ENCODE assay signal across 32 cellular contexts in genomic region chr7:100682991-100683658, GRCh38. TPM values are rescaled to one million over a fixed set of nuclear protein-coding genes. Genes with fewer than 3 reads are reported as not detected.
DNase-seq lines count a peak whose midpoint lies in the region; ATAC-seq, FAIRE-seq and TF ChIP-seq lines count a peak whose summit lies in the region.
"Had no signal": no experiment of that assay in that cellular context is flagged by ENCODE, and none has a peak within 500 bp of the region (broad histone marks: within the 10 kb centered on the region; RNA-seq: fewer than 3 reads in every experiment).

No MANE protein-coding gene starts in this region.

- H3K27me3 Mint-ChIP-seq in activated naive CD4-positive, alpha-beta T cell treated with anti-CD3 and anti-CD28 coated beads, Interleukin-2, amount 10 ng/mL, durations not matched to agents 7 days and 5 days: no peaks in the 10 kb centered on the region
- H3K27me3 Mint-ChIP-seq: T-cell had no signal

- peaks cover 34% of the 10 kb centered on the region for H3K36me3 Mint-ChIP-seq in activated naive CD4-positive, alpha-beta T cell treated with anti-CD3 and anti-CD28 coated beads, Interleukin-2, amount 10 ng/mL, durations not matched to agents 7 days and 5 days

- in situ Hi-C loops in HepG2 (cut with HindIII; ENCODE audit: extremely low pct_ligation_motif_present, low pct_unique_long_range_greater_than_20kb): no loop called here

- no peak overlapping the region for H3K4me2 ChIP-seq in HepG2 (ENCODE audit: low read depth, low read length)

- H4K20me1 ChIP-seq in HepG2 (ENCODE audit: insufficient read depth, low read length): peaks cover 4% of the 10 kb centered on the region; the same call in 1 of the 2 replicates

- no peaks in the 10 kb centered on the region for H3K9me3 ChIP-seq in HepG2 (ENCODE audit: low read length)
- H3K9me3 ChIP-seq: body of pancreas, Peyer's patch, tibial nerve had no signal

- peak overlapping the region; percentile 58 for H3K27ac Mint-ChIP-seq in activated naive CD4-positive, alpha-beta T cell treated with anti-CD3 and anti-CD28 coated beads, Interleukin-2, amount 10 ng/mL, durations not matched to agents 7 days and 5 days
- H3K27ac Mint-ChIP-seq: T-cell had no signal

- POLR2A ChIA-PET in RWPE1 (lab: Yijun Ruan, JAX; ENCODE audit: low non-redundant PET) (no interaction called here), HepG2 (lab: Yijun Ruan, JAX) (interaction anchor here (0.7 to 1.9 kb wide), 4 partner anchors 41 to 97 kb away, joined by 3 to 6 read pairs (median 4); partner anchors contain the start of genes FBXO24, LRCH4 and MOSPD3)

- intact Hi-C loops in HepG2 (cut with micrococcal nuclease; ENCODE audit: unreplicated experiment) (no loop called here), Right ventricle myocardium superior (cut with DNase I) (no loop called here)

- TF ChIP-seq EP300 in HepG2 (IDR thresholded peaks at IDR 0.05; ENCODE audit: low read depth in 2 of 2, low read length in 2 of 2): no peak
- no peak for TF ChIP-seq EP300 in HepG2 (CRISPR knock-in tag; IDR thresholded peaks at IDR 0.05; ENCODE audit: borderline replicate concordance)

- FAIRE-seq in HepG2 (lab: Jason Lieb, UNC) (no peak), HTR-8/SVneo (lab: Jason Lieb, UNC) (no peak)
- FAIRE-seq: small intestine had no signal

- H3K79me2 ChIP-seq in HepG2 (ENCODE audit: insufficient read depth, low read length): no peaks in the 10 kb centered on the region

- CTCF ChIA-PET in activated naive CD4-positive, alpha-beta T cell treated with anti-CD3 and anti-CD28 coated beads, Interleukin-2, amount 10 ng/mL, durations not matched to agents 7 days and 5 days (lab: Charles Lee): interaction anchor here (1.0 to 4.9 kb wide), 3 partner anchors 8 to 50 kb away, joined by 5 to 29 read pairs (median 5); partner anchors contain the start of gene POP7
- CTCF ChIA-PET in RWPE1 (lab: Yijun Ruan, JAX): interaction anchor here (0.5 to 1.8 kb wide), 4 partner anchors 9 to 1238 kb away, joined by 3 to 10 read pairs (median 5); partner anchors contain the start of gene SLC12A9
- CTCF ChIA-PET in HepG2 (lab: Yijun Ruan, JAX; ENCODE audit: low intra/inter-chr PET ratio, low total read pairs): no interaction called here

- H3K27ac ChIP-seq in RWPE1: peak overlapping the region; percentile 92
- no peak overlapping the region for H3K27ac ChIP-seq in HepG2 (ENCODE audit: extremely low read length, insufficient read depth, low read length)
- H3K27ac ChIP-seq: body of pancreas, C4-2B, Peyer's patch had no signal

- WGBS in HepG2 (ENCODE audit: low lambda C conversion rate): 95% methylated on average over 16 of the region's 28 CpGs

- no peak for DNase-seq in activated naive CD4-positive, alpha-beta T cell treated with anti-CD3 and anti-CD28 coated beads, Interleukin-2, amount 10 ng/mL, durations not matched to agents 7 days and 5 days
- DNase-seq in activated naive CD4-positive, alpha-beta T cell treated with Interleukin-2 at 50 U/mL for 16 hours: no peak
- DNase-seq in RWPE1 (ENCODE audit: low spot score) (no peak), HepG2 (ENCODE audit: low spot score) (no peak), 8988T (no peak), Right ventricle myocardium superior (no peak), HTR-8/SVneo (ENCODE audit: insufficient read length, low spot score) (no peak), foreskin fibroblast (no peak)
- DNase-seq: ACHN; activated CD4-positive, alpha-beta T cell treated with anti-CD3 and anti-CD28 coated beads, Interleukin-2, amount 50 U/mL, for 48 hours; activated CD4-positive, CD25-positive, alpha-beta regulatory T cell; activated gamma-delta T cell; activated T-cell treated with anti-CD3 and anti-CD28 coated beads, Interleukin-2, amount 50 U/mL, for 1 hour; DMS79; GF-D8; left ventricle myocardium superior; NCI-H2081; NCI-H2227 treated with DMSO at 0.1 percent for 48 hours; NCI-H69; small intestine; stimulated activated CD4-positive, alpha-beta T cell treated with anti-CD3 and anti-CD28 coated beads, Interleukin-1b, Interleukin-23, amount 100 ng/mL, for 48 hours; T-cell had no signal

- H3K9me3 Mint-ChIP-seq in activated naive CD4-positive, alpha-beta T cell treated with anti-CD3 and anti-CD28 coated beads, Interleukin-2, amount 10 ng/mL, durations not matched to agents 7 days and 5 days: no peaks in the 10 kb centered on the region
- H3K9me3 Mint-ChIP-seq: T-cell had no signal

- TF ChIP-seq CTCF in RWPE1 (conservative IDR thresholded peaks at IDR 0.05; ENCODE audit: low read depth) (no peak), HepG2 (CRISPR knock-in tag; IDR thresholded peaks at IDR 0.05) (no peak), foreskin fibroblast (IDR thresholded peaks at IDR 0.05; ENCODE audit: low read depth, low read length) (no peak)

- TF ChIP-seq POLR2A in HepG2 (IDR thresholded peaks at IDR 0.05; ENCODE audit: insufficient read depth in 1 of 2, low read depth in 2 of 2, low read length in 2 of 2): no peak

- no peaks in the 10 kb centered on the region for H3K27me3 ChIP-seq in HepG2 (ENCODE audit: control insufficient read depth in 1 of 2, insufficient read depth in 2 of 2, low read length in 2 of 2)
- H3K27me3 ChIP-seq: body of pancreas, Peyer's patch, tibial nerve had no signal

- no peak for TF ChIP-seq RAD21 in HepG2 (CRISPR knock-in tag; IDR thresholded peaks at IDR 0.05)

- H2AFZ ChIP-seq in HepG2 (ENCODE audit: low read length): no peak overlapping the region

- no peak overlapping the region for H3K4me3 Mint-ChIP-seq in activated naive CD4-positive, alpha-beta T cell treated with anti-CD3 and anti-CD28 coated beads, Interleukin-2, amount 10 ng/mL, durations not matched to agents 7 days and 5 days
- H3K4me3 Mint-ChIP-seq: T-cell had no signal

- H3K4me1 Mint-ChIP-seq in activated naive CD4-positive, alpha-beta T cell treated with anti-CD3 and anti-CD28 coated beads, Interleukin-2, amount 10 ng/mL, durations not matched to agents 7 days and 5 days: peaks cover 32% of the 10 kb centered on the region

- H3K9ac ChIP-seq in HepG2 (ENCODE audit: insufficient read depth, low read depth, low read length): no peak overlapping the region

- H3K4me1 ChIP-seq in HepG2 (ENCODE audit: insufficient read depth, low read length): peaks cover 21% of the 10 kb centered on the region

- ATAC-seq in HepG2 (no peak), Right ventricle myocardium superior (ENCODE audit: poor library complexity) (no peak)
- ATAC-seq: body of pancreas, left ventricle myocardium superior had no signal

- H3K36me3 ChIP-seq in HepG2 (replicated peaks in 1 of 2; ENCODE audit: control insufficient read depth in 1 of 2, insufficient read depth in 2 of 2, low read length in 2 of 2): peaks cover 44 to 62% of the 10 kb centered on the region in 2 experiments

- no TSS peak for BruUV-seq in HepG2 (replicated peaks; lab: Mats Ljungman, UMichigan)

- H3K4me3 ChIP-seq in HepG2 (replicated peaks in 1 of 3; ENCODE audit: insufficient read depth in 1 of 3, low read depth in 2 of 3, low read length in 3 of 3): no peak overlapping the region
- H3K4me3 ChIP-seq in foreskin fibroblast (ENCODE audit: low read depth in 1 of 2, low read length in 2 of 2): no peak overlapping the region
- H3K4me3 ChIP-seq: body of pancreas, Peyer's patch, tibial nerve had no signal

RNA-seq across cellular contexts. Expression of gene GNB2, which starts 9.6 kb away (rescaled TPM):
- total RNA-seq in HepG2 (2016; rRNA removed; fragmentation: Illumina TruSeq; extraction: Trizol) (48.3 and 64.3 TPM in 2 replicates), Right ventricle myocardium superior (101 TPM)
- 84.0 and 90.3 TPM in 2 replicates for total RNA-seq in HepG2 (2016; cell fraction: cytosol; rRNA removed; fragmentation: Illumina TruSeq; extraction: Trizol; ENCODE audit: low read depth)
- 51.7 and 55.9 TPM in 2 replicates for total RNA-seq in HepG2 (2016; cell fraction: insoluble cytoplasmic fraction; rRNA removed; fragmentation: Illumina TruSeq; extraction: Trizol)
- total RNA-seq in HepG2 (2016; cell fraction: membrane; rRNA removed; fragmentation: Illumina TruSeq; extraction: Trizol): 95.7 and 129 TPM in 2 replicates
- 30.4 and 32.6 TPM in 2 replicates for total RNA-seq in HepG2 (2016; cell fraction: nucleus; rRNA removed; fragmentation: Illumina TruSeq; extraction: Trizol)
- polyA plus RNA-seq in HepG2 (2011; rRNA removed): 67.1 and 82.0 TPM in 2 replicates
- 69.6 and 88.5 TPM in 2 replicates for polyA plus RNA-seq in HepG2 (2011; cell fraction: cytosol; rRNA removed)
- 82.9 and 91.9 TPM in 2 replicates for polyA plus RNA-seq in HepG2 (2011; cell fraction: nucleus; rRNA removed)
- 80.2 and 110 TPM in 2 replicates for polyA plus RNA-seq in HepG2 (2012)
- 141 and 174 TPM in 2 replicates for polyA plus RNA-seq in HepG2 (2016; cell fraction: cytosol; fragmentation: Illumina TruSeq; extraction: Trizol; ENCODE audit: low read depth)
- polyA plus RNA-seq in HepG2 (2016; cell fraction: insoluble cytoplasmic fraction; fragmentation: Illumina TruSeq; extraction: Trizol; ENCODE audit: low read depth): 105 and 126 TPM in 2 replicates
- polyA plus RNA-seq in HepG2 (2016; cell fraction: membrane; fragmentation: Illumina TruSeq; extraction: Trizol; ENCODE audit: low read depth): 137 and 159 TPM in 2 replicates
- 84.9 and 92.0 TPM in 2 replicates for polyA plus RNA-seq in HepG2 (2016; cell fraction: nucleus; fragmentation: Illumina TruSeq; extraction: Trizol; ENCODE audit: insufficient read depth, low read depth)
- polyA minus RNA-seq in HepG2 (2011; rRNA and poly(A)+ RNA removed; ENCODE audit: low replicate concordance): 104 and 125 TPM in 2 replicates
- polyA minus RNA-seq in HepG2 (2011; cell fraction: cytosol; rRNA and poly(A)+ RNA removed): 35.2 and 43.4 TPM in 2 replicates
- 10.0 and 11.4 TPM in 2 replicates for polyA minus RNA-seq in HepG2 (2011; cell fraction: nucleus; rRNA and poly(A)+ RNA removed)

RNA-seq across cellular contexts. Expression of gene GIGYF1, which starts 10.9 kb away (rescaled TPM):
- total RNA-seq in HepG2 (2016; rRNA removed; fragmentation: Illumina TruSeq; extraction: Trizol) (6.4 and 16.1 TPM in 2 replicates), Right ventricle myocardium superior (23.5 TPM)
- total RNA-seq in HepG2 (2016; cell fraction: cytosol; rRNA removed; fragmentation: Illumina TruSeq; extraction: Trizol; ENCODE audit: low read depth): 1.1 TPM in 2 replicates
- total RNA-seq in HepG2 (2016; cell fraction: insoluble cytoplasmic fraction; rRNA removed; fragmentation: Illumina TruSeq; extraction: Trizol): 5.2 and 15.6 TPM in 2 replicates
- 2.5 and 3.1 TPM in 2 replicates for total RNA-seq in HepG2 (2016; cell fraction: membrane; rRNA removed; fragmentation: Illumina TruSeq; extraction: Trizol)
- total RNA-seq in HepG2 (2016; cell fraction: nucleus; rRNA removed; fragmentation: Illumina TruSeq; extraction: Trizol): 20.9 and 26.7 TPM in 2 replicates
- 7.6 and 10.2 TPM in 2 replicates for polyA plus RNA-seq in HepG2 (2011; rRNA removed)
- polyA plus RNA-seq in HepG2 (2011; cell fraction: cytosol; rRNA removed): 2.9 and 4.4 TPM in 2 replicates
- 109 and 136 TPM in 2 replicates for polyA plus RNA-seq in HepG2 (2011; cell fraction: nucleus; rRNA removed)
- 14.6 and 15.7 TPM in 2 replicates for polyA plus RNA-seq in HepG2 (2012)
- 0.49 and 0.50 TPM in 2 replicates for polyA plus RNA-seq in HepG2 (2016; cell fraction: cytosol; fragmentation: Illumina TruSeq; extraction: Trizol; ENCODE audit: low read depth)
- 4.7 and 6.6 TPM in 2 replicates for polyA plus RNA-seq in HepG2 (2016; cell fraction: insoluble cytoplasmic fraction; fragmentation: Illumina TruSeq; extraction: Trizol; ENCODE audit: low read depth)
- polyA plus RNA-seq in HepG2 (2016; cell fraction: membrane; fragmentation: Illumina TruSeq; extraction: Trizol; ENCODE audit: low read depth): 1.2 and 1.8 TPM in 2 replicates
- 82.9 and 91.2 TPM in 2 replicates for polyA plus RNA-seq in HepG2 (2016; cell fraction: nucleus; fragmentation: Illumina TruSeq; extraction: Trizol; ENCODE audit: insufficient read depth, low read depth)
- 10.8 and 12.0 TPM in 2 replicates for polyA minus RNA-seq in HepG2 (2011; rRNA and poly(A)+ RNA removed; ENCODE audit: low replicate concordance)
- polyA minus RNA-seq in HepG2 (2011; cell fraction: cytosol; rRNA and poly(A)+ RNA removed): 5.3 and 5.8 TPM in 2 replicates
- polyA minus RNA-seq in HepG2 (2011; cell fraction: nucleus; rRNA and poly(A)+ RNA removed): 29.1 and 35.3 TPM in 2 replicates

RNA-seq across cellular contexts. Expression of gene POP7, which starts 22.8 kb away (rescaled TPM):
- total RNA-seq in HepG2 (2016; rRNA removed; fragmentation: Illumina TruSeq; extraction: Trizol): 91.1 and 91.5 TPM in 2 replicates
- 80.9 and 134 TPM in 2 replicates for total RNA-seq in HepG2 (2016; cell fraction: cytosol; rRNA removed; fragmentation: Illumina TruSeq; extraction: Trizol; ENCODE audit: low read depth)
- total RNA-seq in HepG2 (2016; cell fraction: insoluble cytoplasmic fraction; rRNA removed; fragmentation: Illumina TruSeq; extraction: Trizol): 88.0 and 96.3 TPM in 2 replicates
- 82.0 and 130 TPM in 2 replicates for total RNA-seq in HepG2 (2016; cell fraction: membrane; rRNA removed; fragmentation: Illumina TruSeq; extraction: Trizol)
- 30.9 and 33.0 TPM in 2 replicates for total RNA-seq in HepG2 (2016; cell fraction: nucleus; rRNA removed; fragmentation: Illumina TruSeq; extraction: Trizol)
- polyA plus RNA-seq in HepG2 (2011; rRNA removed): 63.9 and 70.6 TPM in 2 replicates
- 59.0 and 91.7 TPM in 2 replicates for polyA plus RNA-seq in HepG2 (2011; cell fraction: cytosol; rRNA removed)
- 30.7 and 33.6 TPM in 2 replicates for polyA plus RNA-seq in HepG2 (2011; cell fraction: nucleus; rRNA removed)
- 35.3 and 43.7 TPM in 2 replicates for polyA plus RNA-seq in HepG2 (2012)
- polyA plus RNA-seq in HepG2 (2016; cell fraction: cytosol; fragmentation: Illumina TruSeq; extraction: Trizol; ENCODE audit: low read depth): 72.9 and 135 TPM in 2 replicates
- 95.2 and 106 TPM in 2 replicates for polyA plus RNA-seq in HepG2 (2016; cell fraction: insoluble cytoplasmic fraction; fragmentation: Illumina TruSeq; extraction: Trizol; ENCODE audit: low read depth)
- polyA plus RNA-seq in HepG2 (2016; cell fraction: membrane; fragmentation: Illumina TruSeq; extraction: Trizol; ENCODE audit: low read depth): 75.0 and 120 TPM in 2 replicates
- polyA plus RNA-seq in HepG2 (2016; cell fraction: nucleus; fragmentation: Illumina TruSeq; extraction: Trizol; ENCODE audit: insufficient read depth, low read depth): 59.0 and 71.0 TPM in 2 replicates
- 32.0 and 34.2 TPM in 2 replicates for polyA minus RNA-seq in HepG2 (2011; rRNA and poly(A)+ RNA removed; ENCODE audit: low replicate concordance)
- 21.5 and 21.6 TPM in 2 replicates for polyA minus RNA-seq in HepG2 (2011; cell fraction: cytosol; rRNA and poly(A)+ RNA removed)
- polyA minus RNA-seq in HepG2 (2011; cell fraction: nucleus; rRNA and poly(A)+ RNA removed): 4.5 and 5.0 TPM in 2 replicates
- total RNA-seq in Right ventricle myocardium superior: 27.1 TPM

RNA-seq across cellular contexts. Expression of gene ACTL6B, which starts 26.9 kb away (rescaled TPM):
- total RNA-seq in HepG2 (2016; rRNA removed; fragmentation: Illumina TruSeq; extraction: Trizol) (not detected in 2 replicates), Right ventricle myocardium superior (not detected)
- not detected in 2 replicates for total RNA-seq in HepG2 (2016; cell fraction: cytosol; rRNA removed; fragmentation: Illumina TruSeq; extraction: Trizol; ENCODE audit: low read depth)
- not detected in 2 replicates for total RNA-seq in HepG2 (2016; cell fraction: insoluble cytoplasmic fraction; rRNA removed; fragmentation: Illumina TruSeq; extraction: Trizol)
- total RNA-seq in HepG2 (2016; cell fraction: membrane; rRNA removed; fragmentation: Illumina TruSeq; extraction: Trizol): not detected in 2 replicates
- total RNA-seq in HepG2 (2016; cell fraction: nucleus; rRNA removed; fragmentation: Illumina TruSeq; extraction: Trizol): not detected in 2 replicates
- not detected in 2 replicates for polyA plus RNA-seq in HepG2 (2011; rRNA removed)
- polyA plus RNA-seq in HepG2 (2011; cell fraction: cytosol; rRNA removed): not detected in 2 replicates
- polyA plus RNA-seq in HepG2 (2011; cell fraction: nucleus; rRNA removed): not detected in 2 replicates
- polyA plus RNA-seq in HepG2 (2012): not detected in 2 replicates
- polyA plus RNA-seq in HepG2 (2016; cell fraction: cytosol; fragmentation: Illumina TruSeq; extraction: Trizol; ENCODE audit: low read depth): not detected in 2 replicates
- not detected in 2 replicates for polyA plus RNA-seq in HepG2 (2016; cell fraction: insoluble cytoplasmic fraction; fragmentation: Illumina TruSeq; extraction: Trizol; ENCODE audit: low read depth)
- not detected in 2 replicates for polyA plus RNA-seq in HepG2 (2016; cell fraction: membrane; fragmentation: Illumina TruSeq; extraction: Trizol; ENCODE audit: low read depth)
- not detected in 2 replicates for polyA plus RNA-seq in HepG2 (2016; cell fraction: nucleus; fragmentation: Illumina TruSeq; extraction: Trizol; ENCODE audit: insufficient read depth, low read depth)
- polyA minus RNA-seq in HepG2 (2011; rRNA and poly(A)+ RNA removed; ENCODE audit: low replicate concordance): not detected in 2 replicates
- not detected in 2 replicates for polyA minus RNA-seq in HepG2 (2011; cell fraction: cytosol; rRNA and poly(A)+ RNA removed)
- not detected in 2 replicates for polyA minus RNA-seq in HepG2 (2011; cell fraction: nucleus; rRNA and poly(A)+ RNA removed)
- total RNA-seq: dermis microvascular lymphatic vessel endothelial cell, fibroblast of lung, glomerular endothelial cell, left ventricle myocardium superior, M059J, omental fat pad, Peyer's patch, T-cell, tibial nerve had no signal
- polyA plus RNA-seq: fibroblast of lung had no signal

RNA-seq across cellular contexts. Expression of gene EPO, which starts 37.1 kb away (rescaled TPM):
- total RNA-seq in HepG2 (2016; rRNA removed; fragmentation: Illumina TruSeq; extraction: Trizol): 9.9 and 10.3 TPM in 2 replicates
- total RNA-seq in HepG2 (2016; cell fraction: cytosol; rRNA removed; fragmentation: Illumina TruSeq; extraction: Trizol; ENCODE audit: low read depth): 10.8 and 15.4 TPM in 2 replicates
- total RNA-seq in HepG2 (2016; cell fraction: insoluble cytoplasmic fraction; rRNA removed; fragmentation: Illumina TruSeq; extraction: Trizol): 9.7 and 9.8 TPM in 2 replicates
- total RNA-seq in HepG2 (2016; cell fraction: membrane; rRNA removed; fragmentation: Illumina TruSeq; extraction: Trizol): 16.5 and 20.1 TPM in 2 replicates
- total RNA-seq in HepG2 (2016; cell fraction: nucleus; rRNA removed; fragmentation: Illumina TruSeq; extraction: Trizol): 5.3 and 6.7 TPM in 2 replicates
- 25.7 and 26.2 TPM in 2 replicates for polyA plus RNA-seq in HepG2 (2011; rRNA removed)
- polyA plus RNA-seq in HepG2 (2011; cell fraction: cytosol; rRNA removed): 19.8 and 27.3 TPM in 2 replicates
- polyA plus RNA-seq in HepG2 (2011; cell fraction: nucleus; rRNA removed): 19.5 and 22.2 TPM in 2 replicates
- polyA plus RNA-seq in HepG2 (2012): 8.8 and 13.8 TPM in 2 replicates
- polyA plus RNA-seq in HepG2 (2016; cell fraction: cytosol; fragmentation: Illumina TruSeq; extraction: Trizol; ENCODE audit: low read depth): 12.3 and 15.4 TPM in 2 replicates
- polyA plus RNA-seq in HepG2 (2016; cell fraction: insoluble cytoplasmic fraction; fragmentation: Illumina TruSeq; extraction: Trizol; ENCODE audit: low read depth): 10.0 and 11.4 TPM in 2 replicates
- polyA plus RNA-seq in HepG2 (2016; cell fraction: membrane; fragmentation: Illumina TruSeq; extraction: Trizol; ENCODE audit: low read depth): 14.8 and 16.9 TPM in 2 replicates
- 13.7 and 14.3 TPM in 2 replicates for polyA plus RNA-seq in HepG2 (2016; cell fraction: nucleus; fragmentation: Illumina TruSeq; extraction: Trizol; ENCODE audit: insufficient read depth, low read depth)
- polyA minus RNA-seq in HepG2 (2011; rRNA and poly(A)+ RNA removed; ENCODE audit: low replicate concordance): 17.8 TPM in 1 of 2 replicates, not detected in the other
- 10.0 and 11.1 TPM in 2 replicates for polyA minus RNA-seq in HepG2 (2011; cell fraction: cytosol; rRNA and poly(A)+ RNA removed)
- 2.6 and 3.1 TPM in 2 replicates for polyA minus RNA-seq in HepG2 (2011; cell fraction: nucleus; rRNA and poly(A)+ RNA removed)
- not detected for total RNA-seq in Right ventricle myocardium superior
- total RNA-seq: dermis microvascular lymphatic vessel endothelial cell, fibroblast of lung, glomerular endothelial cell, H7, left ventricle myocardium superior, M059J, omental fat pad, Peyer's patch, T-cell had no signal
- polyA plus RNA-seq: fibroblast of lung had no signal
